ENCODE assay signal across 31 cellular contexts in genomic region chr1:22526677-22527076, GRCh38. TPM values are rescaled to one million over a fixed set of nuclear protein-coding genes. Genes with fewer than 3 reads are reported as not detected.
"Had no signal": no experiment of that assay in that cellular context is flagged by ENCODE, and none has a peak within 500 bp of the region (broad histone marks: within the 10 kb centered on the region; RNA-seq: fewer than 3 reads in every experiment).

No MANE protein-coding gene starts in this region.

- H3K4me3 ChIP-seq: K562, PC-9, SJCRH30, SK-N-MC had no signal

- ATAC-seq: Panc1, Right ventricle myocardium inferior had no signal

- H3K27me3 ChIP-seq: SJCRH30 had no signal

- H3K27ac ChIP-seq: KMS-11, PC-9, RWPE1, SJCRH30, SK-N-MC had no signal

- H3K9me3 ChIP-seq: SJCRH30 had no signal

- H3K9ac ChIP-seq: KMS-11 had no signal

- FAIRE-seq: K562, RCC 7860 had no signal

- DNase-seq: Karpas-422, MM.1S, MV-4-11, NCI-H1694, NCI-H1930, NCI-H2029 treated with DMSO at 0.1 percent for 48 hours, NCI-H2107, NCI-H2171, NCI-H226, NCI-H446 treated with DMSO at 0.1 percent for 48 hours, NCI-H510A, NCI-H524, NCI-H526, NCI-H748 treated with DMSO at 0.1 percent for 48 hours, NCI-H82, PC-9, SHP77, SIG-M5, SJCRH30 had no signal

RNA-seq across cellular contexts. Expression of gene EPHA8, which starts 36.6 kb away (rescaled TPM):
- total RNA-seq: K562, LHCN-M2, MCF 10A, OCI-LY7, PC-9, Right ventricle myocardium inferior, RPMI7951, SK-MEL-5 had no signal
- polyA plus RNA-seq: K562 had no signal
